In genomic region chr19:2271516-2272103, GRCh38 we compare ENCODE assay signal across 8 cellular contexts. TPM values are rescaled to one million over a fixed set of nuclear protein-coding genes. Genes with fewer than 3 reads are reported as not detected.
DNase-seq lines count a peak whose midpoint lies in the region; ATAC-seq and TF ChIP-seq lines count a peak whose summit lies in the region.

No MANE protein-coding gene starts in this region.

- POLR2A ChIA-PET in activated CD4-positive, alpha-beta memory T cell treated with anti-CD3 and anti-CD28 coated beads for 36 hours (lab: Charles Lee) = interaction anchor here (0.7 to 2.5 kb wide), 9 partner anchors 10 to 207 kb away, joined by 3 to 11 read pairs (median 5); partner anchors contain the start of genes DOT1L, GADD45B and PLEKHJ1

- WGBS in heart left ventricle, 4 donors = 38 to 41% (median 39%) methylated on average over 27 of the region's 27 CpGs
- WGBS in sigmoid colon, 2 donors = 35 to 39% methylated on average over 27 of the region's 27 CpGs

- no peaks in the 10 kb centered on the region for H3K27me3 Mint-ChIP-seq in activated CD4-positive, alpha-beta memory T cell treated with anti-CD3 and anti-CD28 coated beads for 36 hours

- TF ChIP-seq CTCF in heart left ventricle (IDR thresholded peaks at IDR 0.05) (no peak), fibroblast of the aortic adventitia (IDR thresholded peaks at IDR 0.05; ENCODE audit: insufficient read depth, low read length) (no peak), sigmoid colon (IDR thresholded peaks at IDR 0.05) (no peak), GM20000 (IDR thresholded peaks at IDR 0.05; ENCODE audit: extremely low read depth, missing control alignments) (no peak)

- CTCF ChIA-PET in activated CD4-positive, alpha-beta memory T cell treated with anti-CD3 and anti-CD28 coated beads for 36 hours (lab: Charles Lee) = interaction anchor here (0.9 to 4.6 kb wide), 5 partner anchors 9 to 116 kb away, joined by 3 to 33 read pairs (median 6); no protein-coding TSS in a partner anchor

- H3K9me3 ChIP-seq in heart left ventricle (no peaks in the 10 kb centered on the region), sigmoid colon (no peaks in the 10 kb centered on the region)

- peaks cover 33% of the 10 kb centered on the region for H3K4me1 Mint-ChIP-seq in activated CD4-positive, alpha-beta memory T cell treated with anti-CD3 and anti-CD28 coated beads for 36 hours (ENCODE audit: low read depth)

- peak overlapping the region; percentile 89 for H3K4me3 Mint-ChIP-seq in activated CD4-positive, alpha-beta memory T cell treated with anti-CD3 and anti-CD28 coated beads for 36 hours

- H3K27ac ChIP-seq in heart left ventricle = peak overlapping the region; percentile 91 to 100 (median 99)
- peak overlapping the region; percentile 98 to 99 (median 98) for H3K27ac ChIP-seq in sigmoid colon

- H3K36me3 Mint-ChIP-seq in activated CD4-positive, alpha-beta memory T cell treated with anti-CD3 and anti-CD28 coated beads for 36 hours = peaks cover 37% of the 10 kb centered on the region

- no peak for ATAC-seq in heart left ventricle
- no peak for ATAC-seq in Right ventricle myocardium superior (ENCODE audit: poor library complexity)
- ATAC-seq in GM21786 (IDR thresholded peaks at IDR 0.05; ENCODE audit: unreplicated experiment) = no peak

- H3K27me3 ChIP-seq in heart left ventricle (no peaks in the 10 kb centered on the region), sigmoid colon (no peaks in the 10 kb centered on the region)

- H3K4me3 ChIP-seq in heart left ventricle = peak overlapping the region; percentile 87 to 100 (median 98)
- peak overlapping the region; percentile 95 for H3K4me3 ChIP-seq in fibroblast of the aortic adventitia (ENCODE audit: low read depth, low read length)
- peak overlapping the region; percentile 68 to 97 (median 92) for H3K4me3 ChIP-seq in sigmoid colon

- H3K27ac Mint-ChIP-seq in activated CD4-positive, alpha-beta memory T cell treated with anti-CD3 and anti-CD28 coated beads for 36 hours = peak overlapping the region; percentile 90

- intact Hi-C loops in heart left ventricle (cut with DNase I) = loop anchor here in 9 of 10 donors (2.0 to 10.0 kb wide), 11 partner anchors 34 to 123 kb away; partner anchors contain the start of genes PLEKHJ1 (in 6 of the 9), SF3A2 (in 6 of the 9), AP3D1 (in 2 of the 9) and DOT1L (in 2 of the 9)
- intact Hi-C loops in Right ventricle myocardium superior (cut with DNase I) = loop anchor here (5.0 kb wide), 1 partner anchor 34 kb away; the partner anchor contains the start of genes PLEKHJ1 and SF3A2
- intact Hi-C loops in activated CD4-positive, alpha-beta memory T cell treated with anti-CD3 and anti-CD28 coated beads for 36 hours (cut with micrococcal nuclease) = loop anchor here (2.0 to 10.0 kb wide), 3 partner anchors 121 to 237 kb away; partner anchors contain the start of gene AP3D1
- intact Hi-C loops in sigmoid colon (cut with DNase I) = loop anchor here (2.0 to 5.0 kb wide), 2 partner anchors 23 to 56 kb away; partner anchors contain the start of genes LSM7 and SPPL2B

- no peak for TF ChIP-seq EP300 in sigmoid colon (IDR thresholded peaks at IDR 0.05)

- TF ChIP-seq POLR2A in heart left ventricle (IDR thresholded peaks at IDR 0.05) (no peak), sigmoid colon (IDR thresholded peaks at IDR 0.05) (no peak)

- H3K4me1 ChIP-seq in heart left ventricle (peaks cover 9 to 65% (median 48%) of the 10 kb centered on the region in 12 donors), sigmoid colon (peaks cover 0 to 68% (median 63%) of the 10 kb centered on the region in 4 donors)

- no peaks in the 10 kb centered on the region for H3K9me3 Mint-ChIP-seq in activated CD4-positive, alpha-beta memory T cell treated with anti-CD3 and anti-CD28 coated beads for 36 hours

- peak in 3 of 5 donors; percentile 33 to 65 (median 59) for DNase-seq in heart left ventricle
- DNase-seq in Right ventricle myocardium superior = no peak
- DNase-seq in activated CD4-positive, alpha-beta memory T cell treated with anti-CD3 and anti-CD28 coated beads for 36 hours = peak; percentile 34
- peak; percentile 71 for DNase-seq in fibroblast of the aortic adventitia (ENCODE audit: low read depth)
- DNase-seq in sigmoid colon = no peak
- DNase-seq in GM20000 (ENCODE audit: low spot score) = no peak
- DNase-seq in globus pallidus (ENCODE audit: low spot score) = no peak

- peaks cover 0 to 42% (median 29%) of the 10 kb centered on the region in 9 donors for H3K36me3 ChIP-seq in heart left ventricle
- peaks cover 5 to 31% (median 13%) of the 10 kb centered on the region in 4 donors for H3K36me3 ChIP-seq in sigmoid colon

RNA-seq across cellular contexts. Expression of gene PEAK3, which starts 10.4 kb away (rescaled TPM):
- total RNA-seq in heart left ventricle = 1 to 10 TPM in 2 of 9 donors, under 1 TPM in 7; 0.11 to 1.6 (median 0.48) TPM
- under 1 TPM; 0.21 to 0.23 TPM for polyA plus RNA-seq in heart left ventricle
- total RNA-seq in Right ventricle myocardium superior = 0.70 TPM
- not detected for total RNA-seq in activated CD4-positive, alpha-beta memory T cell treated with anti-CD3 and anti-CD28 coated beads for 36 hours
- not detected in 2 replicates for total RNA-seq in fibroblast of the aortic adventitia (ENCODE audit: low replicate concordance)
- total RNA-seq in sigmoid colon = under 1 TPM; 0.41 to 0.82 (median 0.63) TPM
- polyA plus RNA-seq in sigmoid colon = under 1 TPM; under 0.01 to 0.74 (median 0.46) TPM

RNA-seq across cellular contexts. Expression of gene JSRP1, which starts 15.4 kb away (rescaled TPM):
- total RNA-seq in heart left ventricle = under 1 TPM in 1 of 9 donors, not detected in 8; 0.25 TPM
- under 1 TPM in 1 of 2 donors, not detected in 1; 0.34 TPM for polyA plus RNA-seq in heart left ventricle
- 0.35 TPM for total RNA-seq in Right ventricle myocardium superior
- total RNA-seq in activated CD4-positive, alpha-beta memory T cell treated with anti-CD3 and anti-CD28 coated beads for 36 hours = 1 to 10 TPM in 1 of 2 experiments, under 1 TPM in 1; 0.56 to 1.2 TPM
- 0.27 and 0.74 TPM in 2 replicates for total RNA-seq in fibroblast of the aortic adventitia (ENCODE audit: low replicate concordance)
- under 1 TPM in 1 of 4 donors, not detected in 3; 0.36 TPM for total RNA-seq in sigmoid colon
- 1 to 10 TPM in 2 of 3 donors, not detected in 1; 1.0 to 1.6 TPM for polyA plus RNA-seq in sigmoid colon

RNA-seq across cellular contexts. Expression of gene AMH, which starts 22.5 kb away (rescaled TPM):
- total RNA-seq in heart left ventricle = under 1 TPM in 5 of 9 donors, not detected in 4; 0.32 to 0.81 (median 0.57) TPM
- 1 to 10 TPM in 1 of 2 donors, under 1 TPM in 1; 0.10 to 1.1 TPM for polyA plus RNA-seq in heart left ventricle
- 0.24 TPM for total RNA-seq in Right ventricle myocardium superior
- 1 to 10 TPM; 2.8 to 3.4 TPM for total RNA-seq in activated CD4-positive, alpha-beta memory T cell treated with anti-CD3 and anti-CD28 coated beads for 36 hours
- total RNA-seq in fibroblast of the aortic adventitia (ENCODE audit: low replicate concordance) = 0.81 and 1.8 TPM in 2 replicates
- total RNA-seq in sigmoid colon = 1 to 10 TPM in 2 of 4 donors, under 1 TPM in 1, not detected in 1; 0.99 to 1.9 (median 1.8) TPM
- 1 to 10 TPM in 1 of 3 donors, under 1 TPM in 1, not detected in 1; 0.69 to 3.3 TPM for polyA plus RNA-seq in sigmoid colon

RNA-seq across cellular contexts. Expression of gene SF3A2, which starts 35.0 kb away (rescaled TPM):
- total RNA-seq in heart left ventricle = 10 to 100 TPM; 19.2 to 43.9 (median 28.6) TPM
- polyA plus RNA-seq in heart left ventricle = 10 to 100 TPM; 22.7 to 29.5 TPM
- 30.0 TPM for total RNA-seq in Right ventricle myocardium superior
- total RNA-seq in activated CD4-positive, alpha-beta memory T cell treated with anti-CD3 and anti-CD28 coated beads for 36 hours = 100 to 1,000 TPM; 123 to 134 TPM
- 11.9 and 29.6 TPM in 2 replicates for total RNA-seq in fibroblast of the aortic adventitia (ENCODE audit: low replicate concordance)
- total RNA-seq in sigmoid colon = 10 to 100 TPM; 17.5 to 59.8 (median 24.4) TPM
- polyA plus RNA-seq in sigmoid colon = 10 to 100 TPM; 16.9 to 61.3 (median 26.4) TPM

RNA-seq across cellular contexts. Expression of gene PLEKHJ1, which starts 35.5 kb away (rescaled TPM):
- total RNA-seq in heart left ventricle = 10 to 100 TPM; 44.6 to 63.2 (median 46.5) TPM
- polyA plus RNA-seq in heart left ventricle = 10 to 100 TPM; 80.9 to 89.7 TPM
- 59.6 TPM for total RNA-seq in Right ventricle myocardium superior
- 10 to 100 TPM; 60.8 to 64.0 TPM for total RNA-seq in activated CD4-positive, alpha-beta memory T cell treated with anti-CD3 and anti-CD28 coated beads for 36 hours
- total RNA-seq in fibroblast of the aortic adventitia (ENCODE audit: low replicate concordance) = 30.9 and 33.4 TPM in 2 replicates
- 10 to 100 TPM; 40.7 to 57.3 (median 42.8) TPM for total RNA-seq in sigmoid colon
- 100 to 1,000 TPM; 228 to 255 (median 247) TPM for polyA plus RNA-seq in sigmoid colon

Comparison
In these comparisons a context has a peak if more than half of its experiments do, and no peak if none do; other contexts are left out.
1. DNase-seq: peak in heart left ventricle (3 of 5), activated CD4-positive, alpha-beta memory T cell treated with anti-CD3 and anti-CD28 coated beads for 36 hours (single experiment) and fibroblast of the aortic adventitia (single experiment); none in Right ventricle myocardium superior (single experiment), sigmoid colon (single experiment), GM20000 (single experiment) and globus pallidus (single experiment).
2. Peak in every context shown above with its lines, with median percentiles within 50 percentile points of each other: H3K4me3 ChIP-seq.